In genomic region chr4:153798901-153799707, GRCh38 we compare ENCODE assay signal across 28 cellular contexts. TPM values are rescaled to one million over a fixed set of nuclear protein-coding genes. Genes with fewer than 3 reads are reported as not detected.
"Had no signal": no experiment of that assay in that cellular context is flagged by ENCODE, and none has a peak within 500 bp of the region (broad histone marks: within the 10 kb centered on the region; RNA-seq: fewer than 3 reads in every experiment).

No MANE protein-coding gene starts in this region.

- H3K4me3 ChIP-seq: spleen, suprapubic skin, tibial artery, upper lobe of right lung had no signal

- FAIRE-seq: kidney had no signal

- H3K4me1 Mint-ChIP-seq: activated CD4-positive, alpha-beta memory T cell treated with anti-CD3 and anti-CD28 coated beads, Interleukin-2, amount 10 ng/mL, durations not matched to agents 7 days and 5 days; activated CD4-positive, alpha-beta T cell treated with anti-CD3 and anti-CD28 coated beads, Interleukin-2, amount 10 ng/mL, durations not matched to agents 7 days and 5 days; activated naive CD4-positive, alpha-beta T cell treated with anti-CD3 and anti-CD28 coated beads, Interleukin-2, amount 50 U/mL, for 24 hours; central memory CD8-positive, alpha-beta T cell; naive thymus-derived CD8-positive, alpha-beta T cell had no signal

- H3K4me1 ChIP-seq: spleen, suprapubic skin, tibial artery, upper lobe of right lung had no signal

- H3K9me3 ChIP-seq: spleen, suprapubic skin, tibial artery, upper lobe of right lung had no signal

- H3K27ac ChIP-seq: spleen, suprapubic skin, tibial artery, upper lobe of right lung had no signal

- H3K36me3 Mint-ChIP-seq: memory B cell; naive thymus-derived CD8-positive, alpha-beta T cell; WTC11 had no signal

- H3K36me3 ChIP-seq: spleen, suprapubic skin, tibial artery, upper lobe of right lung had no signal

- H3K9me3 Mint-ChIP-seq: activated CD4-positive, alpha-beta memory T cell treated with anti-CD3 and anti-CD28 coated beads, Interleukin-2, amount 10 ng/mL, durations not matched to agents 7 days and 5 days; activated CD4-positive, alpha-beta T cell treated with anti-CD3 and anti-CD28 coated beads, Interleukin-2, amount 10 ng/mL, durations not matched to agents 7 days and 5 days; activated naive CD4-positive, alpha-beta T cell treated with anti-CD3 and anti-CD28 coated beads, Interleukin-2, amount 50 U/mL, for 24 hours; activated naive CD8-positive, alpha-beta T cell treated with anti-CD3 and anti-CD28 coated beads, Interleukin-2, amount 50 U/mL, for 24 hours; activated T-cell treated with anti-CD3 and anti-CD28 coated beads, Interleukin-2, amount 50 U/mL, for 4 hours; activated T-helper 2 cell treated with anti-CD3 and anti-CD28 coated beads, Interferon-gamma antibody, Interleukin-2, Interleukin-4, amounts not matched to agents 10 μg/mL and 5 μg/mL and 100 μg/mL, durations not matched to agents 14 hours and 24 hours and 36 hours; central memory CD8-positive, alpha-beta T cell; dendritic cell treated with granulocyte-macrophage colony-stimulating factor and Interleukin-4, amounts not matched to agents 40 ng/mL and 50 ng/mL, for 4 days; endodermal cell; memory B cell; naive thymus-derived CD8-positive, alpha-beta T cell; WTC11 had no signal

- DNase-seq: activated CD4-positive, alpha-beta memory T cell treated with anti-CD3 and anti-CD28 coated beads, Interleukin-2, amount 10 ng/mL, durations not matched to agents 7 days and 5 days; activated CD4-positive, alpha-beta T cell treated with anti-CD3 and anti-CD28 coated beads for 1 hour; activated CD4-positive, alpha-beta T cell treated with anti-CD3 and anti-CD28 coated beads, Interleukin-2, amount 10 ng/mL, durations not matched to agents 7 days and 5 days; activated naive CD8-positive, alpha-beta T cell treated with anti-CD3 and anti-CD28 coated beads, Interleukin-2, amount 50 U/mL, for 24 hours; activated T-cell treated with anti-CD3 and anti-CD28 coated beads, Interleukin-2, amount 50 U/mL, for 4 hours; amygdala; endodermal cell; foreskin melanocyte; glutamatergic neuron; kidney; left colon; naive thymus-derived CD8-positive, alpha-beta T cell; posterior cingulate gyrus; right cardiac atrium; spleen; stimulated activated naive CD4-positive, alpha-beta T cell; T-helper 2 cell; upper lobe of right lung had no signal

- H3K4me3 Mint-ChIP-seq: activated CD4-positive, alpha-beta memory T cell treated with anti-CD3 and anti-CD28 coated beads, Interleukin-2, amount 10 ng/mL, durations not matched to agents 7 days and 5 days; activated CD4-positive, alpha-beta T cell treated with anti-CD3 and anti-CD28 coated beads, Interleukin-2, amount 10 ng/mL, durations not matched to agents 7 days and 5 days; activated naive CD4-positive, alpha-beta T cell treated with anti-CD3 and anti-CD28 coated beads, Interleukin-2, amount 50 U/mL, for 24 hours; activated naive CD8-positive, alpha-beta T cell treated with anti-CD3 and anti-CD28 coated beads, Interleukin-2, amount 50 U/mL, for 24 hours; activated T-cell treated with anti-CD3 and anti-CD28 coated beads, Interleukin-2, amount 50 U/mL, for 4 hours; central memory CD8-positive, alpha-beta T cell; dendritic cell treated with granulocyte-macrophage colony-stimulating factor and Interleukin-4, amounts not matched to agents 40 ng/mL and 50 ng/mL, for 4 days; endodermal cell; memory B cell; naive thymus-derived CD8-positive, alpha-beta T cell; WTC11 had no signal

- H3K27ac Mint-ChIP-seq: activated CD4-positive, alpha-beta memory T cell treated with anti-CD3 and anti-CD28 coated beads, Interleukin-2, amount 10 ng/mL, durations not matched to agents 7 days and 5 days; activated CD4-positive, alpha-beta T cell treated with anti-CD3 and anti-CD28 coated beads, Interleukin-2, amount 10 ng/mL, durations not matched to agents 7 days and 5 days; activated naive CD4-positive, alpha-beta T cell treated with anti-CD3 and anti-CD28 coated beads, Interleukin-2, amount 50 U/mL, for 24 hours; activated naive CD8-positive, alpha-beta T cell treated with anti-CD3 and anti-CD28 coated beads, Interleukin-2, amount 50 U/mL, for 24 hours; activated T-helper 2 cell treated with anti-CD3 and anti-CD28 coated beads, Interferon-gamma antibody, Interleukin-2, Interleukin-4, amounts not matched to agents 10 μg/mL and 5 μg/mL and 100 μg/mL, durations not matched to agents 14 hours and 24 hours and 36 hours; dendritic cell treated with granulocyte-macrophage colony-stimulating factor and Interleukin-4, amounts not matched to agents 40 ng/mL and 50 ng/mL, for 4 days; endodermal cell; memory B cell; naive thymus-derived CD8-positive, alpha-beta T cell; WTC11 had no signal

RNA-seq across cellular contexts. Expression of gene SFRP2, which starts 10.2 kb away (rescaled TPM):
- total RNA-seq: activated CD4-positive, alpha-beta memory T cell treated with anti-CD3 and anti-CD28 coated beads, Interleukin-2, amount 10 ng/mL, durations not matched to agents 7 days and 5 days; activated CD4-positive, alpha-beta T cell treated with anti-CD3 and anti-CD28 coated beads, Interleukin-2, amount 10 ng/mL, durations not matched to agents 7 days and 5 days; activated T-helper 2 cell treated with anti-CD3 and anti-CD28 coated beads, Interferon-gamma antibody, Interleukin-2, Interleukin-4, amounts not matched to agents 10 μg/mL and 5 μg/mL and 100 μg/mL, durations not matched to agents 14 hours and 24 hours and 36 hours; naive thymus-derived CD8-positive, alpha-beta T cell; osteoblast had no signal
- polyA plus RNA-seq: naive thymus-derived CD8-positive, alpha-beta T cell had no signal

RNA-seq across cellular contexts. Expression of gene RNF175, which starts 39.3 kb away (rescaled TPM):
- total RNA-seq: activated CD4-positive, alpha-beta memory T cell treated with anti-CD3 and anti-CD28 coated beads, Interleukin-2, amount 10 ng/mL, durations not matched to agents 7 days and 5 days; activated CD4-positive, alpha-beta T cell treated with anti-CD3 and anti-CD28 coated beads, Interleukin-2, amount 10 ng/mL, durations not matched to agents 7 days and 5 days; activated T-helper 2 cell treated with anti-CD3 and anti-CD28 coated beads, Interferon-gamma antibody, Interleukin-2, Interleukin-4, amounts not matched to agents 10 μg/mL and 5 μg/mL and 100 μg/mL, durations not matched to agents 14 hours and 24 hours and 36 hours; esophagus mucosa; left colon; suprapubic skin; upper lobe of right lung had no signal
